ENCODE assay signal across 11 cellular contexts in genomic region chr22:45511847-45512261, GRCh38. TPM values are rescaled to one million over a fixed set of nuclear protein-coding genes. Genes with fewer than 3 reads are reported as not detected.
A peak's percentile ranks its signal among the peaks of the same experiment; 100 is the strongest.
DNase-seq lines count a peak whose midpoint lies in the region; ATAC-seq, FAIRE-seq and TF ChIP-seq lines count a peak whose summit lies in the region.
"Had no signal": no experiment of that assay in that cellular context is flagged by ENCODE, and none has a peak within 500 bp of the region (broad histone marks: within the 10 kb centered on the region; RNA-seq: fewer than 3 reads in every experiment).

No MANE protein-coding gene starts in this region.

- no peaks in the 10 kb centered on the region for H3K9me3 Mint-ChIP-seq in endodermal cell

- WGBS in endodermal cell (ENCODE audit: insufficient coverage in 1 of 2, insufficient read length in 1 of 2), 2 experiments, result 89 to 97% methylated on average over 5 to 8 of the region's 8 CpGs
- 63 to 66% methylated on average over 7 to 8 of the region's 8 CpGs for WGBS in testis, 2 donors

- H3K36me3 ChIP-seq in HEK293 (ENCODE audit: control insufficient read depth in 2 of 2, insufficient read depth in 1 of 2, low read length in 2 of 2), result peaks cover 0 to 22% of the 10 kb centered on the region in 2 experiments; a peak in 1 of 3 replicates
- H3K36me3 ChIP-seq in endodermal cell (ENCODE audit: control insufficient read depth, insufficient read depth, low read length), result peaks cover 46% of the 10 kb centered on the region
- no peaks in the 10 kb centered on the region for H3K36me3 ChIP-seq in left lung
- no peaks in the 10 kb centered on the region for H3K36me3 ChIP-seq in testis (ENCODE audit: low read depth, missing control alignments)

- H3K4me1 ChIP-seq in HEK293 (ENCODE audit: control insufficient read depth, insufficient read depth, low read length) (no peaks in the 10 kb centered on the region), endodermal cell (ENCODE audit: control insufficient read depth, insufficient read depth, low read length) (peaks cover 12% of the 10 kb centered on the region), left lung (peaks cover 0 to 13% of the 10 kb centered on the region in 2 donors), testis (peaks cover 28% of the 10 kb centered on the region)

- CTCF ChIA-PET in HEK293 (lab: Yijun Ruan, JAX), result interaction anchor here (0.6 kb wide), 1 partner anchor 9 kb away, joined by 4 read pairs; the partner anchor contains the start of gene FBLN1

- no peak overlapping the region for H3K4me3 Mint-ChIP-seq in endodermal cell

- peaks cover 11% of the 10 kb centered on the region for H3K36me3 Mint-ChIP-seq in endodermal cell (ENCODE audit: low read depth)

- no peaks in the 10 kb centered on the region for H3K27me3 ChIP-seq in endodermal cell (ENCODE audit: control insufficient read depth, insufficient read depth, low read length, poor library complexity, severe bottlenecking)
- peaks cover 0 to 20% of the 10 kb centered on the region in 2 donors for H3K27me3 ChIP-seq in left lung
- no peaks in the 10 kb centered on the region for H3K27me3 ChIP-seq in testis

- H3K9ac ChIP-seq in endodermal cell (ENCODE audit: extremely low read depth, low read length, poor library complexity, severe bottlenecking), result no peak overlapping the region

- DNase-seq in endodermal cell, result no peak
- DNase-seq in left lung, result peak in 1 of 2 donors; percentile 17
- DNase-seq in testis, result peak; percentile 76
- no peak for DNase-seq in SKM-1 (lab: John Stamatoyannopoulos, UW; ENCODE audit: unreplicated experiment)
- no peak for DNase-seq in GM12892 (ENCODE audit: insufficient read length)
- no peak for DNase-seq in G401 (ENCODE audit: low spot score)
- DNase-seq: NK-92 treated with Interleukin-12 subunit alpha and Interleukin-12 subunit beta, amount 100 ng/mL, for 24 hours had no signal

- H3K27me3 Mint-ChIP-seq in endodermal cell (ENCODE audit: insufficient read depth), result no peaks in the 10 kb centered on the region

- H3K27ac ChIP-seq in HEK293 (ENCODE audit: extremely low read depth, low read depth, low read length) (no peak overlapping the region), endodermal cell (ENCODE audit: low read depth, low read length) (no peak overlapping the region), left lung (peak overlapping the region in 1 of 2 donors; percentile 69), testis (peak overlapping the region in 1 of 2 donors; percentile 74)
- H3K27ac ChIP-seq: epithelial cell of prostate had no signal

- no peaks in the 10 kb centered on the region for H3K9me3 ChIP-seq in HEK293 (ENCODE audit: control insufficient read depth, insufficient read depth, low read depth, low read length)
- H3K9me3 ChIP-seq in endodermal cell (ENCODE audit: control insufficient read depth, low read length), result no peaks in the 10 kb centered on the region
- H3K9me3 ChIP-seq in left lung, result no peaks in the 10 kb centered on the region
- H3K9me3 ChIP-seq in testis, result no peaks in the 10 kb centered on the region

- no peak for TF ChIP-seq CTCF in HEK293 (tag by site-specific recombination; IDR thresholded peaks at IDR 0.05)
- TF ChIP-seq CTCF in endodermal cell (conservative IDR thresholded peaks at IDR 0.05), result no peak
- no peak for TF ChIP-seq CTCF in left lung (IDR thresholded peaks at IDR 0.05)
- TF ChIP-seq CTCF in testis (IDR thresholded peaks at IDR 0.05), result no peak

- H3K4me1 Mint-ChIP-seq in endodermal cell, result peaks cover 47% of the 10 kb centered on the region

- in situ Hi-C loops in G401 (cut with HindIII; ENCODE audit: low sequenced_read_pairs), result no loop called here

- intact Hi-C loops in left lung (cut with DNase I) (no loop called here), testis (cut with DNase I; ENCODE audit: low total_unique reads) (no loop called here)

- FAIRE-seq in GM12892 (lab: Jason Lieb, UNC), result no peak
- FAIRE-seq: K562 had no signal

- POLR2A ChIA-PET in HEK293 (lab: Yijun Ruan, JAX), result no interaction called here

- ATAC-seq in left lung (peak; percentile 52), HG02678 (IDR thresholded peaks at IDR 0.05; ENCODE audit: unreplicated experiment) (no peak)
- ATAC-seq: K562 had no signal

- H3K4me3 ChIP-seq in HEK293 (ENCODE audit: low read depth, low read length) (no peak overlapping the region), endodermal cell (ENCODE audit: low read length) (no peak overlapping the region), left lung (no peak overlapping the region), testis (no peak overlapping the region)
- H3K4me3 ChIP-seq: K562 had no signal

- peak overlapping the region; percentile 80 for H3K27ac Mint-ChIP-seq in endodermal cell

- TF ChIP-seq POLR2A in testis (IDR thresholded peaks at IDR 0.05) (no peak), GM12892 (IDR thresholded peaks at IDR 0.05; ENCODE audit: low read depth, low read length) (no peak)

TF ChIP-seq in HEK293, 187 proteins besides CTCF, POLR2A, EP300 and RAD21:
- no peak for TF ChIP-seq ZNF341 (tag by site-specific recombination; IDR thresholded peaks at IDR 0.05; ENCODE audit: low read depth)
- peak; percentile 51 for TF ChIP-seq ZFHX2 (tag by site-specific recombination; conservative IDR thresholded peaks at IDR 0.05)
- no peak for TF ChIP-seq ZBTB44 (tag by site-specific recombination; IDR thresholded peaks at IDR 0.05)
- no peak for TF ChIP-seq ZNF610 (tag by site-specific recombination; IDR thresholded peaks at IDR 0.05; ENCODE audit: borderline replicate concordance)
- no peak for TF ChIP-seq ZNF768 (tag by site-specific recombination; IDR thresholded peaks at IDR 0.05)
- no peak for TF ChIP-seq GFI1B (tag by site-specific recombination; IDR thresholded peaks at IDR 0.05)
- TF ChIP-seq ZNF473 (tag by site-specific recombination; IDR thresholded peaks at IDR 0.05), result no peak
- TF ChIP-seq TRIM28 (IDR thresholded peaks at IDR 0.05; ENCODE audit: borderline replicate concordance, low read length), result no peak
- TF ChIP-seq EGR2 (tag by site-specific recombination; IDR thresholded peaks at IDR 0.05; ENCODE audit: low read depth), result peak; percentile 72

RNA-seq across cellular contexts. Expression of gene FBLN1, which starts 9.2 kb away (rescaled TPM):
- 100 to 1,000 TPM; 226 to 305 TPM for total RNA-seq in endodermal cell
- polyA plus RNA-seq in endodermal cell (2013, experiment 1 of 2), result 268 TPM
- polyA plus RNA-seq in endodermal cell (2013, experiment 2 of 2), result 268 TPM
- total RNA-seq in left lung, result 100 to 1,000 TPM; 351 to 447 TPM
- 10 to 100 TPM; 32.4 to 42.2 TPM for total RNA-seq in testis
- 154 TPM for polyA plus RNA-seq in testis (ENCODE audit: insufficient read depth, low read depth, low replicate concordance)
- polyA plus RNA-seq in GM12892 (2012; ENCODE audit: missing spikeins), result not detected
- 97.6 and 128 TPM in 2 replicates for total RNA-seq in G401 (2014; rRNA removed; shearing (Covaris generic))
- polyA plus RNA-seq: K562 had no signal
